2 cellular contexts compared by ENCODE assay signal in the genomic region with DNA sequence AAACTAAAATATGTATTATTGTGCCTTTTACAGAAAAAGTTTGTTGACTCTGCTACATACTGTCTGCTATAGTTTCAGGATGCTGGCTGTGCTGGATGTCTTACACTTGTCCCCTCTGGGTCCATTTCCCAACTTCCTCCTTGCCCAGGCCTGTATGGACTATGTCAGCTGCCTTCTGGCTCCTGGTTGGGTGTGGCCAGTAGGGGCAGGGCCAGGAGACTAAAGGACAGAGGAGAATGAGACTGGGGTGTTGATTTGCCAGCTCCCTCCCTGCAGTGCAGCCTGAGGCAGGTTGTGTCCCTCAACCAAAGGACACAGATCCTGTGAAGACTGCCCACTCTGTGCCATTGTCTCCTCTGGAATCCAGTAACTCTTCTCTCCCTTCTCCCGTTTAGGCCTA.
TF ChIP-seq lines count a peak whose summit lies in the region.

No MANE protein-coding gene starts in this region.

TF ChIP-seq in A549, 52 proteins besides CTCF, POLR2A, EP300 and RAD21 (continued from another document):
- TF ChIP-seq, protein P1, sequence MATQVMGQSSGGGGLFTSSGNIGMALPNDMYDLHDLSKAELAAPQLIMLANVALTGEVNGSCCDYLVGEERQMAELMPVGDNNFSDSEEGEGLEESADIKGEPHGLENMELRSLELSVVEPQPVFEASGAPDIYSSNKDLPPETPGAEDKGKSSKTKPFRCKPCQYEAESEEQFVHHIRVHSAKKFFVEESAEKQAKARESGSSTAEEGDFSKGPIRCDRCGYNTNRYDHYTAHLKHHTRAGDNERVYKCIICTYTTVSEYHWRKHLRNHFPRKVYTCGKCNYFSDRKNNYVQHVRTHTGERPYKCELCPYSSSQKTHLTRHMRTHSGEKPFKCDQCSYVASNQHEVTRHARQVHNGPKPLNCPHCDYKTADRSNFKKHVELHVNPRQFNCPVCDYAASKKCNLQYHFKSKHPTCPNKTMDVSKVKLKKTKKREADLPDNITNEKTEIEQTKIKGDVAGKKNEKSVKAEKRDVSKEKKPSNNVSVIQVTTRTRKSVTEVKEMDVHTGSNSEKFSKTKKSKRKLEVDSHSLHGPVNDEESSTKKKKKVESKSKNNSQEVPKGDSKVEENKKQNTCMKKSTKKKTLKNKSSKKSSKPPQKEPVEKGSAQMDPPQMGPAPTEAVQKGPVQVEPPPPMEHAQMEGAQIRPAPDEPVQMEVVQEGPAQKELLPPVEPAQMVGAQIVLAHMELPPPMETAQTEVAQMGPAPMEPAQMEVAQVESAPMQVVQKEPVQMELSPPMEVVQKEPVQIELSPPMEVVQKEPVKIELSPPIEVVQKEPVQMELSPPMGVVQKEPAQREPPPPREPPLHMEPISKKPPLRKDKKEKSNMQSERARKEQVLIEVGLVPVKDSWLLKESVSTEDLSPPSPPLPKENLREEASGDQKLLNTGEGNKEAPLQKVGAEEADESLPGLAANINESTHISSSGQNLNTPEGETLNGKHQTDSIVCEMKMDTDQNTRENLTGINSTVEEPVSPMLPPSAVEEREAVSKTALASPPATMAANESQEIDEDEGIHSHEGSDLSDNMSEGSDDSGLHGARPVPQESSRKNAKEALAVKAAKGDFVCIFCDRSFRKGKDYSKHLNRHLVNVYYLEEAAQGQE (IDR thresholded peaks at IDR 0.05) = no peak

TF ChIP-seq in HEK293, 187 proteins besides CTCF, POLR2A, EP300 and RAD21 (continued from another document):
- TF ChIP-seq, protein P2, sequence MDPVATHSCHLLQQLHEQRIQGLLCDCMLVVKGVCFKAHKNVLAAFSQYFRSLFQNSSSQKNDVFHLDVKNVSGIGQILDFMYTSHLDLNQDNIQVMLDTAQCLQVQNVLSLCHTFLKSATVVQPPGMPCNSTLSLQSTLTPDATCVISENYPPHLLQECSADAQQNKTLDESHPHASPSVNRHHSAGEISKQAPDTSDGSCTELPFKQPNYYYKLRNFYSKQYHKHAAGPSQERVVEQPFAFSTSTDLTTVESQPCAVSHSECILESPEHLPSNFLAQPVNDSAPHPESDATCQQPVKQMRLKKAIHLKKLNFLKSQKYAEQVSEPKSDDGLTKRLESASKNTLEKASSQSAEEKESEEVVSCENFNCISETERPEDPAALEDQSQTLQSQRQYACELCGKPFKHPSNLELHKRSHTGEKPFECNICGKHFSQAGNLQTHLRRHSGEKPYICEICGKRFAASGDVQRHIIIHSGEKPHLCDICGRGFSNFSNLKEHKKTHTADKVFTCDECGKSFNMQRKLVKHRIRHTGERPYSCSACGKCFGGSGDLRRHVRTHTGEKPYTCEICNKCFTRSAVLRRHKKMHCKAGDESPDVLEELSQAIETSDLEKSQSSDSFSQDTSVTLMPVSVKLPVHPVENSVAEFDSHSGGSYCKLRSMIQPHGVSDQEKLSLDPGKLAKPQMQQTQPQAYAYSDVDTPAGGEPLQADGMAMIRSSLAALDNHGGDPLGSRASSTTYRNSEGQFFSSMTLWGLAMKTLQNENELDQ (tag by site-specific recombination; IDR thresholded peaks at IDR 0.05; ENCODE audit: low read depth) = no peak
- TF ChIP-seq ZBTB17 (tag by site-specific recombination; IDR thresholded peaks at IDR 0.05) = peak; percentile 10; the same call in 1 of the 2 replicates
